16 cellular contexts compared by ENCODE assay signal in genomic region chr1:120891533-120891932, GRCh38. TPM values are rescaled to one million over a fixed set of nuclear protein-coding genes. Genes with fewer than 3 reads are reported as not detected.
"Had no signal": no experiment of that assay in that cellular context is flagged by ENCODE, and none has a peak within 500 bp of the region (broad histone marks: within the 10 kb centered on the region; RNA-seq: fewer than 3 reads in every experiment).

No MANE protein-coding gene starts in this region.

RNA-seq across cellular contexts. Expression of gene PPIAL4A, which starts 2.0 kb away (rescaled TPM):
- total RNA-seq: cardiac muscle cell; dermis microvascular lymphatic vessel endothelial cell; epithelial cell of proximal tubule; fibroblast of lung; foreskin keratinocyte; hepatocyte; left cardiac atrium; lower leg skin; mucosa of descending colon; pancreas; pulmonary artery endothelial cell; Right ventricle myocardium superior; T-helper 1 cell treated with Interleukin-12 subunit alpha and Interleukin-12 subunit beta and Interleukin-4 antibody, amounts not matched to agents 30 ng/mL and 1 ng/mL, for 36 hours; thoracic aorta; upper lobe of left lung had no signal
- polyA plus RNA-seq: cardiac muscle cell, fibroblast of lung, foreskin keratinocyte, hepatocyte, pancreas, small intestine had no signal
